In the genomic region with DNA sequence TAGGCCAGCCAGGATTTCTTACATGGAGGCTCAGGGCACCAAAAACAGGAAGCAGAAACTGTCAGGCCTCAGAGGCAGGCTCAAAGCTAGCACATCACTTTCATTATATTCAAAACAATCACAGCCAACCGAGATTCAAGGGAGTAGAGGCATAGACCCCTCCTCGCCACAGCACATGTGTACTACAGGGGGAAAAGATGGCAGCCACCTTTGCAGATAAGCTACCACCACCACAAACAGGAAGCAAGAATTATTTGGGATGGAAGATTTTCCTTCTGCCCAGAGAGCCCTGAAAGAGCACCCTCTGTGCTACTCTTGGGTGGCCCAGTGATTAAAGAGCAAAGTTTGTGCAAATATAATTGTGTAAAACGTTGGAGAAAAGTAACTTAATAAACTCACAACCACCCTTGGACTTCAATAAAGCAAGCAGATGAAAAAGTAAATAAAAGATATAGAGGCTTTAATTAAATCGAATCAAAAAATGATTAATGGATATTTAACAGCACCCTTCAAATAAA, we compare ENCODE assay signal across 21 cellular contexts.
"Had no signal": no experiment of that assay in that cellular context is flagged by ENCODE, and none has a peak within 500 bp of the region (broad histone marks: within the 10 kb centered on the region; RNA-seq: fewer than 3 reads in every experiment).

No MANE protein-coding gene starts in this region.

- H3K9me3 Mint-ChIP-seq: activated naive CD4-positive, alpha-beta T cell treated with anti-CD3 and anti-CD28 coated beads, Interleukin-2, amount 50 U/mL, for 72 hours; activated T-cell treated with anti-CD3 and anti-CD28 coated beads, Interleukin-2, amount 50 U/mL, for 4 hours; effector memory CD8-positive, alpha-beta T cell; stimulated activated effector memory CD8-positive, alpha-beta T cell treated with anti-CD3 and anti-CD28 coated beads, Interleukin-12 subunit alpha, Interleukin-12 subunit beta, amount 100 ng/mL, for 72 hours had no signal

- DNase-seq: activated CD4-positive, alpha-beta T cell treated with anti-CD3 and anti-CD28 coated beads, Interleukin-2, amount 50 U/mL, for 4 hours; activated CD8-positive, alpha-beta memory T cell treated with anti-CD3 and anti-CD28 coated beads, Interleukin-2, amount 10 ng/mL, durations not matched to agents 7 days and 5 days; activated effector memory CD4-positive, alpha-beta T cell treated with anti-CD3 and anti-CD28 coated beads, Interleukin-2, amount 50 U/mL, for 16 hours; activated T-cell treated with anti-CD3 and anti-CD28 coated beads, Interleukin-2, amount 50 U/mL, for 4 hours; amniotic stem cell; body of pancreas; central memory CD4-positive, alpha-beta T cell; cortex of kidney; effector memory CD8-positive, alpha-beta T cell; kidney glomerular epithelial cell; lower lobe of right lung; naive thymus-derived CD4-positive, alpha-beta T cell; posterior cingulate gyrus; thyroid gland had no signal

- H3K4me2 ChIP-seq: hepatocyte had no signal

- H3K9me3 ChIP-seq: body of pancreas, lower lobe of right lung, neutrophil, right atrium auricular region, thyroid gland had no signal

- H3K4me1 Mint-ChIP-seq: activated CD8-positive, alpha-beta memory T cell treated with anti-CD3 and anti-CD28 coated beads, Interleukin-2, amount 10 ng/mL, durations not matched to agents 7 days and 5 days; naive thymus-derived CD4-positive, alpha-beta T cell; stimulated activated effector memory CD8-positive, alpha-beta T cell treated with anti-CD3 and anti-CD28 coated beads, Interleukin-12 subunit alpha, Interleukin-12 subunit beta, amount 100 ng/mL, for 72 hours had no signal

- H3K79me2 ChIP-seq: hepatocyte had no signal

- H3K27ac ChIP-seq: body of pancreas, hepatocyte, lower lobe of right lung, neutrophil, right atrium auricular region, skin epidermis, thyroid gland had no signal

- H3K27ac Mint-ChIP-seq: activated CD8-positive, alpha-beta memory T cell treated with anti-CD3 and anti-CD28 coated beads, Interleukin-2, amount 10 ng/mL, durations not matched to agents 7 days and 5 days; activated naive CD4-positive, alpha-beta T cell treated with anti-CD3 and anti-CD28 coated beads, Interleukin-2, amount 50 U/mL, for 72 hours; effector memory CD8-positive, alpha-beta T cell; naive thymus-derived CD4-positive, alpha-beta T cell; stimulated activated effector memory CD8-positive, alpha-beta T cell treated with anti-CD3 and anti-CD28 coated beads, Interleukin-12 subunit alpha, Interleukin-12 subunit beta, amount 100 ng/mL, for 72 hours had no signal

- H3K4me1 ChIP-seq: body of pancreas, lower lobe of right lung, right atrium auricular region, thyroid gland had no signal

- H2AFZ ChIP-seq: hepatocyte had no signal

- H3K4me3 Mint-ChIP-seq: activated CD8-positive, alpha-beta memory T cell treated with anti-CD3 and anti-CD28 coated beads, Interleukin-2, amount 10 ng/mL, durations not matched to agents 7 days and 5 days; activated T-cell treated with anti-CD3 and anti-CD28 coated beads, Interleukin-2, amount 50 U/mL, for 4 hours; effector memory CD8-positive, alpha-beta T cell; naive thymus-derived CD4-positive, alpha-beta T cell; stimulated activated effector memory CD8-positive, alpha-beta T cell treated with anti-CD3 and anti-CD28 coated beads, Interleukin-12 subunit alpha, Interleukin-12 subunit beta, amount 100 ng/mL, for 72 hours had no signal

- H3K27me3 ChIP-seq: body of pancreas, hepatocyte, neutrophil, right atrium auricular region, thyroid gland had no signal

- H3K36me3 ChIP-seq: lower lobe of right lung, neutrophil, right atrium auricular region, thyroid gland had no signal

- H3K36me3 Mint-ChIP-seq: activated CD8-positive, alpha-beta memory T cell treated with anti-CD3 and anti-CD28 coated beads, Interleukin-2, amount 10 ng/mL, durations not matched to agents 7 days and 5 days; activated naive CD4-positive, alpha-beta T cell treated with anti-CD3 and anti-CD28 coated beads, Interleukin-2, amount 50 U/mL, for 72 hours; stimulated activated effector memory CD8-positive, alpha-beta T cell treated with anti-CD3 and anti-CD28 coated beads, Interleukin-12 subunit alpha, Interleukin-12 subunit beta, amount 100 ng/mL, for 72 hours had no signal

- H3K4me3 ChIP-seq: body of pancreas, hepatocyte, lower lobe of right lung, right atrium auricular region, skin epidermis, thyroid gland had no signal

- ATAC-seq: activated CD4-positive, CD25-positive, alpha-beta regulatory T cell treated with anti-CD3 and anti-CD28 coated beads, Interleukin-2, amount 50 U/mL, for 24 hours; activated CD8-positive, alpha-beta memory T cell treated with anti-CD3 and anti-CD28 coated beads, Interleukin-2, amount 10 ng/mL, durations not matched to agents 7 days and 5 days; activated naive CD4-positive, alpha-beta T cell treated with anti-CD3 and anti-CD28 coated beads, Interleukin-2, amount 50 U/mL, for 72 hours; activated T-cell treated with anti-CD3 and anti-CD28 coated beads, Interleukin-2, amount 50 U/mL, for 4 hours; body of pancreas; effector memory CD8-positive, alpha-beta T cell; lower lobe of right lung; naive thymus-derived CD4-positive, alpha-beta T cell; stimulated activated effector memory CD8-positive, alpha-beta T cell treated with anti-CD3 and anti-CD28 coated beads, Interleukin-12 subunit alpha, Interleukin-12 subunit beta, amount 100 ng/mL, for 72 hours had no signal
